In the genomic region with DNA sequence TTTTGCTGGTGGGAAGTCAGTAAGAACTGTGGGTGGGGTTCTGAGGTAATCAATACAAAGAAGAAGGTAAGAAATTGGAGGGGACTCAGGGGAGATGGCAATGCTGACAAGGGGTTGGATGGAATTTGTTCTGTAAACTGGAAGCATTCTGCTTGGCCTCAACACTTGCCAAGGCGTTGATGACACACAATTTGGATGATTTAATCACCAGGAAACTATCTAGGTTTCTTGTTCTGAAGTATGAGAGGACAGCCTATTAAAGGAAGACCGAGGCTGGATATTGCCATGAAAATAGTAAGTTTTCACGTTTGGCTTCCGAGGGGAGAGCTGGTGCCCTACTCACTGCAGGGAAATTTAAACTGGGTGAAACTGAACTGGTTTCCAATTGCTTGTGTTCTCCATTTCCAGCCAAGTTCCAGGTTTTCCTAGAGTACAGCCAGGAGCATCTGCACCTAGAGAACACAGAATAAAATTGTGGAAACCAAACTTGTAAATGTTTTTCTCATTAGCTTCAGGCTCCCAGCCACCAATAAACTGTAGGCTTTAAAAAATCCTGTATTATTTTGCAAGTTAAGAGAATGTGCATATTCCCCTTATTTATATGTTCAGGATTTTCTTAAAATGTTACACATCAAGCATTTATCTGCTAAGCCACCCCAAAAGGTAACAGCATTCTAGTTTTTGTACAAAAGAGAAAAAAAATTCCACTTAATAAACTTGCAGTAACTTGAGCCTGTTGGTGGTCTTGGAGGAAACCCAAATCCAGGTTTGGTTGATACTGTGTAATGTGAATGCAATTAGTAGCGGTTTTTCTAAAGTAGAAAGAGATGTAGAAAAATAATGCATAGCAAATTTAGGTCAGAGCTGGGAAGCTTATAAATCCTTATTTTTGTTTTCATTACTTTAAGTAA, we compare ENCODE assay signal across 16 cellular contexts. TPM values are rescaled to one million over a fixed set of nuclear protein-coding genes. Genes with fewer than 3 reads are reported as not detected.
DNase-seq lines count a peak whose midpoint lies in the region; ATAC-seq, FAIRE-seq and TF ChIP-seq lines count a peak whose summit lies in the region.
"Had no signal": no experiment of that assay in that cellular context is flagged by ENCODE, and none has a peak within 500 bp of the region (broad histone marks: within the 10 kb centered on the region; RNA-seq: fewer than 3 reads in every experiment).

No MANE protein-coding gene starts in this region.

- TF ChIP-seq POLR2A in A549 (IDR thresholded peaks at IDR 0.05; ENCODE audit: low read length) = no peak

- peaks cover 26% of the 10 kb centered on the region; the same call in 2 of the 3 replicates for H3K4me1 ChIP-seq in A549

- no peak for FAIRE-seq in A549 (lab: Jason Lieb, UNC)

- TF ChIP-seq EP300 in A549 (IDR thresholded peaks at IDR 0.05) = no peak

- POLR2A ChIA-PET in A549 (lab: Yijun Ruan, JAX) = no interaction called here
- POLR2A ChIA-PET in WTC11 (lab: Charles Lee) = no interaction called here

- no peaks in the 10 kb centered on the region for H3K9me3 ChIP-seq in A549
- H3K9me3 ChIP-seq: suprapubic skin had no signal

- H3K9me3 Mint-ChIP-seq in WTC11 = peaks cover 13% of the 10 kb centered on the region
- H3K9me3 Mint-ChIP-seq: activated CD8-positive, alpha-beta T cell treated with anti-CD3 and anti-CD28 coated beads for 36 hours; central memory CD8-positive, alpha-beta T cell had no signal

- peaks cover 66% of the 10 kb centered on the region for H3K4me1 Mint-ChIP-seq in WTC11
- H3K4me1 Mint-ChIP-seq: central memory CD8-positive, alpha-beta T cell; immature natural killer cell had no signal

- TF ChIP-seq CTCF in A549 (IDR thresholded peaks at IDR 0.05) (no peak), WTC11 (IDR thresholded peaks at IDR 0.05) (no peak)

- H3K36me3 Mint-ChIP-seq in WTC11 = peaks cover 11% of the 10 kb centered on the region
- H3K36me3 Mint-ChIP-seq: immature natural killer cell had no signal

- CTCF ChIA-PET in A549 (lab: Yijun Ruan, JAX) (no interaction called here), WTC11 (lab: Charles Lee) (interaction anchor here (1.8 kb wide), 1 partner anchor 11 kb away, joined by 4 read pairs; no protein-coding TSS in a partner anchor)

- 76% methylated on average over 5 of the region's 5 CpGs for WGBS in A549 (ENCODE audit: missing lambda C conversion rate)

- DNase-seq in A549 (ENCODE audit: low read depth in 1 of 2, low spot score in 1 of 2) (no peak), WTC11 (ENCODE audit: low spot score) (no peak), kidney tubule cell (ENCODE audit: low spot score) (peak; percentile 58), NCI-H510A (lab: John Stamatoyannopoulos, UW) (no peak), GF-D8 (lab: John Stamatoyannopoulos, UW) (no peak)
- DNase-seq: 8988T; activated CD8-positive, alpha-beta T cell treated with anti-CD3 and anti-CD28 coated beads for 36 hours; immature natural killer cell; OCI-M1; T-helper 2 cell had no signal

- no peak overlapping the region for H3K4me3 Mint-ChIP-seq in WTC11
- H3K4me3 Mint-ChIP-seq: activated CD8-positive, alpha-beta T cell treated with anti-CD3 and anti-CD28 coated beads for 36 hours; central memory CD8-positive, alpha-beta T cell; immature natural killer cell had no signal

- H3K4me3 ChIP-seq in A549 = no peak overlapping the region
- H3K4me3 ChIP-seq: suprapubic skin had no signal

- no peaks in the 10 kb centered on the region for H3K27me3 Mint-ChIP-seq in WTC11 (ENCODE audit: low read depth)

- H3K27ac Mint-ChIP-seq in WTC11 = peak overlapping the region; percentile 39; the same call in 1 of the 2 replicates
- H3K27ac Mint-ChIP-seq: activated CD8-positive, alpha-beta T cell treated with anti-CD3 and anti-CD28 coated beads for 36 hours; immature natural killer cell had no signal

- TF ChIP-seq RAD21 in A549 (conservative IDR thresholded peaks at IDR 0.05 in 1 of 2, IDR thresholded peaks at IDR 0.05 in 1 of 2) = no peak

- H3K4me2 ChIP-seq in A549 = 0 out of 3 replicates have a peak overlapping the region, but pooled peaks have one; percentile 18
- H3K4me2 ChIP-seq: KMS-11 had no signal

- peak overlapping the region in 1 of 2 experiments; percentile 18; a peak in 1 of 6 replicates for H3K27ac ChIP-seq in A549
- H3K27ac ChIP-seq: KMS-11, suprapubic skin had no signal

- no peak for ATAC-seq in A549
- ATAC-seq in HG02870 (IDR thresholded peaks at IDR 0.05; ENCODE audit: unreplicated experiment) = peak; percentile 7
- ATAC-seq in WTC11 = no peak
- ATAC-seq in GM18498 (IDR thresholded peaks at IDR 0.05; ENCODE audit: unreplicated experiment) = no peak
- ATAC-seq in GM21515 (IDR thresholded peaks at IDR 0.05; ENCODE audit: unreplicated experiment) = no peak
- ATAC-seq: activated CD8-positive, alpha-beta T cell treated with anti-CD3 and anti-CD28 coated beads for 36 hours had no signal

TF ChIP-seq in A549, 52 proteins besides CTCF, POLR2A, EP300 and RAD21 (continues in another document):
- TF ChIP-seq USF2 (IDR thresholded peaks at IDR 0.05) (no peak), HOXB5 (CRISPR knock-in tag; IDR thresholded peaks at IDR 0.05) (no peak), ZC3H11A (IDR thresholded peaks at IDR 0.05) (no peak), HEYL (CRISPR knock-in tag; IDR thresholded peaks at IDR 0.05) (no peak), RNF2 (IDR thresholded peaks at IDR 0.05; ENCODE audit: borderline replicate concordance, low read depth) (no peak), FOXS1 (CRISPR knock-in tag; IDR thresholded peaks at IDR 0.05) (no peak), JUN (IDR thresholded peaks at IDR 0.05) (no peak)
- TF ChIP-seq, protein P1, sequence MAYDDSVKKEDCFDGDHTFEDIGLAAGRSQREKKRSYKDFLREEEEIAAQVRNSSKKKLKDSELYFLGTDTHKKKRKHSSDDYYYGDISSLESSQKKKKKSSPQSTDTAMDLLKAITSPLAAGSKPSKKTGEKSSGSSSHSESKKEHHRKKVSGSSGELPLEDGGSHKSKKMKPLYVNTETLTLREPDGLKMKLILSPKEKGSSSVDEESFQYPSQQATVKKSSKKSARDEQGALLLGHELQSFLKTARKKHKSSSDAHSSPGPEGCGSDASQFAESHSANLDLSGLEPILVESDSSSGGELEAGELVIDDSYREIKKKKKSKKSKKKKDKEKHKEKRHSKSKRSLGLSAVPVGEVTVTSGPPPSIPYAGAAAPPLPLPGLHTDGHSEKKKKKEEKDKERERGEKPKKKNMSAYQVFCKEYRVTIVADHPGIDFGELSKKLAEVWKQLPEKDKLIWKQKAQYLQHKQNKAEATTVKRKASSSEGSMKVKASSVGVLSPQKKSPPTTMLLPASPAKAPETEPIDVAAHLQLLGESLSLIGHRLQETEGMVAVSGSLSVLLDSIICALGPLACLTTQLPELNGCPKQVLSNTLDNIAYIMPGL (CRISPR knock-in tag; IDR thresholded peaks at IDR 0.05; ENCODE audit: borderline replicate concordance) = no peak
- TF ChIP-seq, protein P2, sequence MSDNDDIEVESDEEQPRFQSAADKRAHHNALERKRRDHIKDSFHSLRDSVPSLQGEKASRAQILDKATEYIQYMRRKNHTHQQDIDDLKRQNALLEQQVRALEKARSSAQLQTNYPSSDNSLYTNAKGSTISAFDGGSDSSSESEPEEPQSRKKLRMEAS (IDR thresholded peaks at IDR 0.05) = no peak

TF ChIP-seq in WTC11, 78 proteins besides CTCF, POLR2A, EP300 and RAD21:
- TF ChIP-seq, protein P3, sequence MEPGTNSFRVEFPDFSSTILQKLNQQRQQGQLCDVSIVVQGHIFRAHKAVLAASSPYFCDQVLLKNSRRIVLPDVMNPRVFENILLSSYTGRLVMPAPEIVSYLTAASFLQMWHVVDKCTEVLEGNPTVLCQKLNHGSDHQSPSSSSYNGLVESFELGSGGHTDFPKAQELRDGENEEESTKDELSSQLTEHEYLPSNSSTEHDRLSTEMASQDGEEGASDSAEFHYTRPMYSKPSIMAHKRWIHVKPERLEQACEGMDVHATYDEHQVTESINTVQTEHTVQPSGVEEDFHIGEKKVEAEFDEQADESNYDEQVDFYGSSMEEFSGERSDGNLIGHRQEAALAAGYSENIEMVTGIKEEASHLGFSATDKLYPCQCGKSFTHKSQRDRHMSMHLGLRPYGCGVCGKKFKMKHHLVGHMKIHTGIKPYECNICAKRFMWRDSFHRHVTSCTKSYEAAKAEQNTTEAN (CRISPR knock-in tag; IDR thresholded peaks at IDR 0.05) = no peak
- TF ChIP-seq, protein P4, sequence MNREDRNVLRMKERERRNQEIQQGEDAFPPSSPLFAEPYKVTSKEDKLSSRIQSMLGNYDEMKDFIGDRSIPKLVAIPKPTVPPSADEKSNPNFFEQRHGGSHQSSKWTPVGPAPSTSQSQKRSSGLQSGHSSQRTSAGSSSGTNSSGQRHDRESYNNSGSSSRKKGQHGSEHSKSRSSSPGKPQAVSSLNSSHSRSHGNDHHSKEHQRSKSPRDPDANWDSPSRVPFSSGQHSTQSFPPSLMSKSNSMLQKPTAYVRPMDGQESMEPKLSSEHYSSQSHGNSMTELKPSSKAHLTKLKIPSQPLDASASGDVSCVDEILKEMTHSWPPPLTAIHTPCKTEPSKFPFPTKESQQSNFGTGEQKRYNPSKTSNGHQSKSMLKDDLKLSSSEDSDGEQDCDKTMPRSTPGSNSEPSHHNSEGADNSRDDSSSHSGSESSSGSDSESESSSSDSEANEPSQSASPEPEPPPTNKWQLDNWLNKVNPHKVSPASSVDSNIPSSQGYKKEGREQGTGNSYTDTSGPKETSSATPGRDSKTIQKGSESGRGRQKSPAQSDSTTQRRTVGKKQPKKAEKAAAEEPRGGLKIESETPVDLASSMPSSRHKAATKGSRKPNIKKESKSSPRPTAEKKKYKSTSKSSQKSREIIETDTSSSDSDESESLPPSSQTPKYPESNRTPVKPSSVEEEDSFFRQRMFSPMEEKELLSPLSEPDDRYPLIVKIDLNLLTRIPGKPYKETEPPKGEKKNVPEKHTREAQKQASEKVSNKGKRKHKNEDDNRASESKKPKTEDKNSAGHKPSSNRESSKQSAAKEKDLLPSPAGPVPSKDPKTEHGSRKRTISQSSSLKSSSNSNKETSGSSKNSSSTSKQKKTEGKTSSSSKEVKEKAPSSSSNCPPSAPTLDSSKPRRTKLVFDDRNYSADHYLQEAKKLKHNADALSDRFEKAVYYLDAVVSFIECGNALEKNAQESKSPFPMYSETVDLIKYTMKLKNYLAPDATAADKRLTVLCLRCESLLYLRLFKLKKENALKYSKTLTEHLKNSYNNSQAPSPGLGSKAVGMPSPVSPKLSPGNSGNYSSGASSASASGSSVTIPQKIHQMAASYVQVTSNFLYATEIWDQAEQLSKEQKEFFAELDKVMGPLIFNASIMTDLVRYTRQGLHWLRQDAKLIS (CRISPR knock-in tag; IDR thresholded peaks at IDR 0.05; ENCODE audit: borderline replicate concordance) = no peak
- no peak for TF ChIP-seq CREM (CRISPR knock-in tag; IDR thresholded peaks at IDR 0.05)
- no peak for TF ChIP-seq TEAD4 (CRISPR knock-in tag; IDR thresholded peaks at IDR 0.05)

RNA-seq across cellular contexts. Expression of gene ROR1, which starts 53.8 kb away (rescaled TPM):
- polyA plus RNA-seq in A549 (2011; rRNA removed) (19.0 and 29.3 TPM in 2 replicates), A549 (2017; fragmentation: RNase III; extraction: RNeasy Plus Mini Kit Qiagen cat#74134 plus additional on column Dnase treatment) (6.5 to 9.4 TPM (median 8.2 TPM) in 3 replicates)
- polyA plus RNA-seq in A549 (2012; cell fraction: cytosol; rRNA removed) = 5.1 and 6.5 TPM in 2 replicates
- polyA plus RNA-seq in A549 (2012; cell fraction: nucleus; rRNA removed) = 7.0 and 8.2 TPM in 2 replicates
- polyA minus RNA-seq in A549 (2011; rRNA and poly(A)+ RNA removed) = 55.0 and 55.8 TPM in 2 replicates
- 54.6 to 56.3 TPM (median 55.2 TPM) in 3 replicates for total RNA-seq in WTC11 (2021)
- total RNA-seq: activated CD8-positive, alpha-beta T cell treated with anti-CD3 and anti-CD28 coated beads for 36 hours had no signal
